ENCODE assay signal across 8 cellular contexts in the genomic region with DNA sequence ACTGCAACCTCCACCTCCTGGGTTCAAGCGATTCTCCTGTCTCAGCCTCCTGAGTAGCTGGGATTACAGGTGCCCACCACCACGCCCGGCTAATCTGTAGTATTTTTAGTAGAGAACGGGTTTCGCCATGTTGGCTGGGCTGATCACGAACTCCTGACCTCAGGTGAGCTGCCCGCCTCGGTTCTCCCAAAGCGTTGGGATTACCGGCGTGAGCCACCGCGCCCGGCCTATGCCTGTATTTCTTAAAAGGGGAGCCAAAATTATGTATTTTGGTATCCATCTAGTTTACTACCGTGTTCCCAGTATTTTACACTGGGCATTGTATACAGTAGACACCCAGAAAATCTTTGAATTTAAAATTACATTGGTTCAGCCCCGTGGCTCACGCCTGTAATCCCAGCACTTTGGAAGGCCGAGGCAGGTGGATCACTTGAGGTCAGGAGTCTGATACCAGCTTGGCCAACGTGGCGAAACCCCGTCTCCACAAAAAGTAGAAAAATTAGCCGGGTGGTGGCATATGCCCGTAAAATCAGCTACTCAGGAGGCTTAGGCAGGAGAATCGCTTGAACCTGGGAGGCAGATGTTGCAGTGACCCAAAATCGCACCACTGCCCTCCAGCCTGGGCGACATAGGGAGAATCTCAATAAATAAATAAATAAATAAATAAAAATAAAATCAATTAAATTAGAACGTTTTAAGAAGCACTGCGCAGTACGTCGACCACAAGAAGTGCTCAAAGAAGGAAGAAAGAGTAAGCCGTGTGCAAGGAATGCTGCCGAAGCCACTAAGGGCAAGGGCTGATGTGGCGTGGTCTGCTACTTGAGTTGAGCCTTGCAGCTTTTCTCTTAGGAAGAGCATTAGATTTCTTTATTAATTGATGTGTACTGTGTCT. TPM values are rescaled to one million over a fixed set of nuclear protein-coding genes. Genes with fewer than 3 reads are reported as not detected.
DNase-seq lines count a peak whose midpoint lies in the region; ATAC-seq and TF ChIP-seq lines count a peak whose summit lies in the region.

No MANE protein-coding gene starts in this region.

- H2AFZ ChIP-seq in ACC112 (ENCODE audit: low read length, unreplicated experiment) (peak overlapping the region; percentile 47), IMR-90 (replicated peaks; ENCODE audit: low read length, poor library complexity) (peak overlapping the region; percentile 91)

- H2AK9ac ChIP-seq in IMR-90 (replicated peaks; ENCODE audit: low read depth, low read length, poor library complexity) = peak overlapping the region; percentile 47

- peak overlapping the region; percentile 87 for H3K4me2 ChIP-seq in IMR-90 (ENCODE audit: low read depth, low read length)

- H4K91ac ChIP-seq in IMR-90 (ENCODE audit: insufficient read depth, low read depth, low read length) = peak overlapping the region; percentile 97

- TF ChIP-seq RAD21 in IMR-90 (IDR thresholded peaks at IDR 0.05; ENCODE audit: low read length) = no peak

- TF ChIP-seq POLR2A in IMR-90 (IDR thresholded peaks at IDR 0.05; ENCODE audit: low read depth, low read length) = no peak

- H2BK5ac ChIP-seq in IMR-90 (ENCODE audit: low read depth, low read length, poor library complexity, severe bottlenecking) = peak overlapping the region; percentile 94

- H3K23ac ChIP-seq in IMR-90 (ENCODE audit: low read depth, low read length) = peak overlapping the region; percentile 93

- peak overlapping the region; percentile 97 for H3K9ac ChIP-seq in IMR-90 (ENCODE audit: low read depth, low read length)

- peak overlapping the region; percentile 98 for H3K14ac ChIP-seq in IMR-90 (replicated peaks; ENCODE audit: low read depth, low read length)

- H4K20me1 ChIP-seq in IMR-90 (ENCODE audit: insufficient read depth, low read length) = peaks cover 35% of the 10 kb centered on the region

- H3K27me3 ChIP-seq in ACC112 (ENCODE audit: insufficient read depth, low read length) (no peaks in the 10 kb centered on the region), IMR-90 (ENCODE audit: control insufficient read depth, insufficient read depth, low read length) (no peaks in the 10 kb centered on the region), ascending aorta (no peaks in the 10 kb centered on the region)

- peak overlapping the region; percentile 94 for H3K4ac ChIP-seq in IMR-90 (ENCODE audit: low read depth, low read length)

- in situ Hi-C loops in IMR-90 (cut with MboI; ENCODE audit: low sequenced_read_pairs) = no loop called here

- ATAC-seq in IMR-90 (ENCODE audit: low read depth) = no peak
- no peak for ATAC-seq in mucosa of descending colon
- ATAC-seq in HG03342 (IDR thresholded peaks at IDR 0.05; ENCODE audit: unreplicated experiment) = no peak
- ATAC-seq in HG02885 (IDR thresholded peaks at IDR 0.05; ENCODE audit: poor library complexity, unreplicated experiment) = no peak

- peaks cover 29% of the 10 kb centered on the region for H3K79me2 ChIP-seq in ACC112 (ENCODE audit: control insufficient read depth, insufficient read depth, low read length, unreplicated experiment)

- H3K4me3 ChIP-seq in ACC112 (ENCODE audit: low read depth, low read length) (peak overlapping the region; percentile 94), IMR-90 (ENCODE audit: insufficient read depth, low read depth, low read length) (peak overlapping the region; percentile 62; the same call in 1 of the 2 replicates), ascending aorta (peak overlapping the region; percentile 61 to 67), mucosa of descending colon (no peak overlapping the region)

- H3K18ac ChIP-seq in IMR-90 (ENCODE audit: low read depth, low read length) = peak overlapping the region; percentile 66; the same call in 1 of the 2 replicates

- H4K5ac ChIP-seq in IMR-90 (ENCODE audit: low read depth, low read length) = peak overlapping the region; percentile 90

- peak overlapping the region; percentile 68 for H2BK120ac ChIP-seq in IMR-90 (ENCODE audit: low read depth, low read length)

- no TSS peak for BruUV-seq in IMR-90 (replicated peaks; lab: Mats Ljungman, UMichigan)

- 97% methylated on average over 6 of the region's 33 CpGs; no CpG with 5 or more reads in 1 of the 2 experiments for WGBS in IMR-90 (ENCODE audit: extremely low coverage in 2 of 2, insufficient read length in 1 of 2), 2 experiments

- POLR2A ChIA-PET in IMR-90 (lab: Charles Lee; ENCODE audit: unreplicated experiment) = no interaction called here

- H3K4me1 ChIP-seq in ACC112 (ENCODE audit: control insufficient read depth, insufficient read depth, low read length, unreplicated experiment) = peaks cover 13% of the 10 kb centered on the region
- peaks cover 3% of the 10 kb centered on the region for H3K4me1 ChIP-seq in IMR-90 (ENCODE audit: control insufficient read depth, insufficient read depth, low read length)
- peaks cover 9 to 32% of the 10 kb centered on the region in 2 donors for H3K4me1 ChIP-seq in ascending aorta
- H3K4me1 ChIP-seq in mucosa of descending colon (ENCODE audit: low read depth) = peaks cover 24% of the 10 kb centered on the region

- H3K56ac ChIP-seq in IMR-90 (ENCODE audit: extremely low read depth, insufficient read depth, low read length) = peak overlapping the region; percentile 97; the same call in 1 of the 2 replicates

- no peaks in the 10 kb centered on the region for H3K9me3 ChIP-seq in IMR-90 (ENCODE audit: control insufficient read depth, insufficient read depth, low read length)
- H3K9me3 ChIP-seq in ascending aorta = no peaks in the 10 kb centered on the region
- no peaks in the 10 kb centered on the region for H3K9me3 ChIP-seq in mucosa of descending colon

- peak overlapping the region; percentile 66 to 93 for H4K8ac ChIP-seq in IMR-90 (ENCODE audit: low read depth in 2 of 2, low read length in 2 of 2)

- peak overlapping the region; percentile 98 for H3K27ac ChIP-seq in ACC112 (ENCODE audit: low read depth, low read length)
- peak overlapping the region; percentile 94 for H3K27ac ChIP-seq in IMR-90 (ENCODE audit: insufficient read depth, low read length)
- peak overlapping the region; percentile 82 to 91 for H3K27ac ChIP-seq in ascending aorta

- dilution Hi-C loops in IMR-90 (cut with HindIII; ENCODE audit: low sequenced_read_pairs, unreplicated experiment) = no loop called here

- CTCF ChIA-PET in IMR-90 (lab: Yijun Ruan, JAX) = interaction anchor here (0.8 to 1.6 kb wide), 2 partner anchors 13 to 63 kb away, joined by 3 to 5 read pairs; no protein-coding TSS in a partner anchor

- peaks cover 8% of the 10 kb centered on the region; the same call in 1 of the 2 replicates for H3K9me1 ChIP-seq in IMR-90 (ENCODE audit: insufficient read depth, low read length)

- H2BK15ac ChIP-seq in IMR-90 (ENCODE audit: low read depth, low read length) = peak overlapping the region; percentile 53; the same call in 2 of the 3 replicates

- intact Hi-C loops in IMR-90 (cut with micrococcal nuclease) = no loop called here
- intact Hi-C loops in ascending aorta (cut with DNase I) = loop anchor here (5.0 kb wide), 1 partner anchor 60 kb away; no protein-coding TSS in a partner anchor
- intact Hi-C loops in mucosa of descending colon (cut with DNase I, micrococcal nuclease) = no loop called here

- peak overlapping the region; percentile 68; the same call in 1 of the 2 replicates for H2BK20ac ChIP-seq in IMR-90 (ENCODE audit: low read depth, low read length)

- DNase-seq in IMR-90 = peak; percentile 22
- no peak for DNase-seq in ascending aorta (ENCODE audit: low spot score in 2 of 2)
- DNase-seq in mucosa of descending colon = peak in 2 of 3 donors; percentile 14 to 35
- DNase-seq in NCI-H82 treated with DMSO at 0.1 percent for 48 hours (lab: John Stamatoyannopoulos, UW; ENCODE audit: unreplicated experiment) = no peak
- DNase-seq in NCI-H748 (lab: John Stamatoyannopoulos, UW; ENCODE audit: unreplicated experiment) = no peak

- no peak for TF ChIP-seq CTCF in IMR-90 (conservative IDR thresholded peaks at IDR 0.05; ENCODE audit: low read depth, low read length)
- no peak for TF ChIP-seq CTCF in ascending aorta (IDR thresholded peaks at IDR 0.05)
- no peak for TF ChIP-seq CTCF in mucosa of descending colon (IDR thresholded peaks at IDR 0.05)

- H2AK5ac ChIP-seq in IMR-90 (ENCODE audit: low read depth, low read length) = peak overlapping the region; percentile 86; the same call in 1 of the 2 replicates

- peaks cover 0 to 15% of the 10 kb centered on the region in 2 experiments; a peak in 1 of 4 replicates for H3K79me1 ChIP-seq in IMR-90 (ENCODE audit: low read depth in 1 of 2, low read length in 2 of 2)

- H3K36me3 ChIP-seq in ACC112 (ENCODE audit: insufficient read depth, low read length) = peaks cover 16% of the 10 kb centered on the region; the same call in 1 of the 2 replicates
- H3K36me3 ChIP-seq in IMR-90 (ENCODE audit: control insufficient read depth, insufficient read depth, low read length) = peaks cover 2% of the 10 kb centered on the region; the same call in 1 of the 2 replicates
- H3K36me3 ChIP-seq in ascending aorta = peaks cover 2 to 9% of the 10 kb centered on the region in 2 donors
- peaks cover 4% of the 10 kb centered on the region for H3K36me3 ChIP-seq in mucosa of descending colon (ENCODE audit: low read depth)

TF ChIP-seq in IMR-90, 13 proteins besides CTCF, POLR2A, EP300 and RAD21 (continues in another document):
- no peak for TF ChIP-seq CHD1 (IDR thresholded peaks at IDR 0.05; ENCODE audit: low read depth, low read length)
- TF ChIP-seq, protein P1, sequence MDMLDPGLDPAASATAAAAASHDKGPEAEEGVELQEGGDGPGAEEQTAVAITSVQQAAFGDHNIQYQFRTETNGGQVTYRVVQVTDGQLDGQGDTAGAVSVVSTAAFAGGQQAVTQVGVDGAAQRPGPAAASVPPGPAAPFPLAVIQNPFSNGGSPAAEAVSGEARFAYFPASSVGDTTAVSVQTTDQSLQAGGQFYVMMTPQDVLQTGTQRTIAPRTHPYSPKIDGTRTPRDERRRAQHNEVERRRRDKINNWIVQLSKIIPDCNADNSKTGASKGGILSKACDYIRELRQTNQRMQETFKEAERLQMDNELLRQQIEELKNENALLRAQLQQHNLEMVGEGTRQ (IDR thresholded peaks at IDR 0.05; ENCODE audit: low read depth, low read length) = no peak
- no peak for TF ChIP-seq RCOR1 (IDR thresholded peaks at IDR 0.05; ENCODE audit: insufficient replicate concordance, low read length)
- TF ChIP-seq CEBPB (IDR thresholded peaks at IDR 0.05; ENCODE audit: low read depth, low read length) = no peak
- TF ChIP-seq FOS (IDR thresholded peaks at IDR 0.05; ENCODE audit: low read depth, low read length) = no peak
- no peak for TF ChIP-seq BHLHE40 (IDR thresholded peaks at IDR 0.05; ENCODE audit: low read depth, low read length)
- TF ChIP-seq RFX5 (IDR thresholded peaks at IDR 0.05; ENCODE audit: low read depth, low read length) = no peak
- no peak for TF ChIP-seq MAZ (IDR thresholded peaks at IDR 0.05; ENCODE audit: borderline replicate concordance, low read depth, low read length)
- TF ChIP-seq MXI1 (IDR thresholded peaks at IDR 0.05; ENCODE audit: borderline replicate concordance, low read depth, low read length) = no peak

RNA-seq across cellular contexts. Expression of a gene that starts 1.5 kb away (rescaled TPM):
- total RNA-seq in IMR-90 (2012; rRNA removed) (66.5 and 73.9 TPM in 2 replicates), ascending aorta (39.5 TPM), mucosa of descending colon (100 to 1,000 TPM in 1 of 3 donors, 10 to 100 TPM in 2; 83.0 to 103 (median 85.1) TPM)
- 48.9 and 60.6 TPM in 2 replicates for polyA plus RNA-seq in IMR-90 (2012; rRNA removed)
- polyA plus RNA-seq in IMR-90 (2012; cell fraction: cytosol; rRNA removed) = 13.2 and 15.1 TPM in 2 replicates
- polyA plus RNA-seq in IMR-90 (2012; cell fraction: nucleus; rRNA removed; ENCODE audit: low replicate concordance) = 11.6 and 41.9 TPM in 2 replicates

Comparison
In these comparisons a context has a peak if more than half of its experiments do, and no peak if none do; other contexts are left out.
1. DNase-seq: peak in IMR-90 (single experiment) and mucosa of descending colon (2 of 3); none in ascending aorta (0 of 2), NCI-H82 treated with DMSO at 0.1 percent for 48 hours (single experiment) and NCI-H748 (single experiment).
2. Peak in every context shown above with its lines, with median percentiles within 50 percentile points of each other: H3K27ac ChIP-seq.